Comparison of ENCODE assay signal across 10 cellular contexts in the genomic region with DNA sequence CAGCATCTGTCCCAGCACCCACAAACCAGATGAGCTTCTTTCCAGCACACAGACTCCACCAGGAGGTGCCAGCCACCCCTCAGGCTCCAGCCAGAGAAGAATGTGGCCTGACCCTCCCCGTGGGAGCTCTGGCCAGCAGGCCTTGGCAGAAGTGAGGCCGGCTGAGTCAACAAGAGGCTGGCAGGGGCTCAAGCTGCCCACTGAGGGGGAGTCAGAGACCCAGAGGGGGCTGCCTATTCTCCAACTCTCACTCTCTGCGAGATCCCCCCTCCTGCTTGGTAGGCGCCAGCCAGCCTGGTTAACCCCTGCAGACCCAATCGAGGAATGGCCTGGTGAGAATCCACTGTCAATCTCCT. TPM values are rescaled to one million over a fixed set of nuclear protein-coding genes. Genes with fewer than 3 reads are reported as not detected.
DNase-seq lines count a peak whose midpoint lies in the region; ATAC-seq and TF ChIP-seq lines count a peak whose summit lies in the region.
"Had no signal": no experiment of that assay in that cellular context is flagged by ENCODE, and none has a peak within 500 bp of the region (broad histone marks: within the 10 kb centered on the region; RNA-seq: fewer than 3 reads in every experiment).

No MANE protein-coding gene starts in this region.

- TF ChIP-seq POLR2A in upper lobe of left lung (IDR thresholded peaks at IDR 0.05): no peak

- no peaks in the 10 kb centered on the region for H3K27me3 ChIP-seq in lower lobe of right lung (ENCODE audit: low read depth)
- no peaks in the 10 kb centered on the region for H3K27me3 ChIP-seq in upper lobe of left lung

- TF ChIP-seq CTCF in choroid plexus epithelial cell (conservative IDR thresholded peaks at IDR 0.05; ENCODE audit: low read depth, low read length): peak; percentile 47
- TF ChIP-seq CTCF in lower lobe of right lung (IDR thresholded peaks at IDR 0.05): peak; percentile 23
- TF ChIP-seq CTCF in upper lobe of left lung (IDR thresholded peaks at IDR 0.05): peak in 1 of 6 experiments; percentile 39

- 25 to 33% methylated on average over 2 to 5 of the region's 5 CpGs for WGBS in upper lobe of left lung, 2 donors

- H3K36me3 ChIP-seq in lower lobe of right lung (no peaks in the 10 kb centered on the region), upper lobe of left lung (no peaks in the 10 kb centered on the region)

- DNase-seq in NCI-H2196 (lab: John Stamatoyannopoulos, UW; ENCODE audit: unreplicated experiment) (peak; percentile 10), NCI-H2196 treated with DMSO at 0.1 percent for 48 hours (lab: John Stamatoyannopoulos, UW; ENCODE audit: unreplicated experiment) (no peak), choroid plexus epithelial cell (ENCODE audit: low read depth) (peak; percentile 57), lower lobe of right lung (peak; percentile 73), upper lobe of left lung (peak in 1 of 2 donors; percentile 75), GM19240 (ENCODE audit: insufficient read length, low spot score) (no peak), DMS 273 treated with DMSO at 0.1 percent for 48 hours (lab: John Stamatoyannopoulos, UW) (no peak)

- H3K4me3 ChIP-seq in choroid plexus epithelial cell (ENCODE audit: low read depth, low read length): no peak overlapping the region
- H3K4me3 ChIP-seq in lower lobe of right lung: no peak overlapping the region
- H3K4me3 ChIP-seq in upper lobe of left lung: no peak overlapping the region

- H3K4me1 ChIP-seq in lower lobe of right lung: peaks cover 86% of the 10 kb centered on the region
- H3K4me1 ChIP-seq in upper lobe of left lung: peaks cover 67 to 84% (median 79%) of the 10 kb centered on the region in 4 donors

- ATAC-seq in lower lobe of right lung: peak in 1 of 2 donors; percentile 23
- ATAC-seq in upper lobe of left lung (ENCODE audit: low FRiP score in 2 of 2): no peak
- no peak for ATAC-seq in GM18858 (IDR thresholded peaks at IDR 0.05; ENCODE audit: unreplicated experiment)

- H3K27ac ChIP-seq in lower lobe of right lung: peak overlapping the region; percentile 93
- H3K27ac ChIP-seq in upper lobe of left lung: peak overlapping the region in 3 of 4 donors; percentile 42 to 86 (median 73)
- H3K27ac ChIP-seq: 22Rv1 had no signal

- intact Hi-C loops in lower lobe of right lung (cut with DNase I): loop anchor here (10.0 kb wide), 1 partner anchor 45 kb away; no protein-coding TSS in a partner anchor

- no peaks in the 10 kb centered on the region for H3K9me3 ChIP-seq in lower lobe of right lung
- H3K9me3 ChIP-seq in upper lobe of left lung: no peaks in the 10 kb centered on the region

- TF ChIP-seq EP300 in upper lobe of left lung (IDR thresholded peaks at IDR 0.05): no peak

RNA-seq across cellular contexts. Expression of gene CDC42EP1, which starts 10.6 kb away (rescaled TPM):
- 46.0 TPM for total RNA-seq in lower lobe of right lung
- 10 to 100 TPM; 38.8 to 81.7 (median 67.5) TPM for total RNA-seq in upper lobe of left lung

RNA-seq across cellular contexts. Expression of gene LGALS2, which starts 30.2 kb away (rescaled TPM):
- total RNA-seq in lower lobe of right lung (1.9 TPM), upper lobe of left lung (1 to 10 TPM in 3 of 6 donors, not detected in 3; 1.4 to 4.2 (median 2.0) TPM)
- total RNA-seq: cerebellum had no signal

RNA-seq across cellular contexts. Expression of gene CARD10, which starts 30.5 kb away (rescaled TPM):
- total RNA-seq in lower lobe of right lung (14.9 TPM), upper lobe of left lung (10 to 100 TPM in 4 of 6 donors, 1 to 10 TPM in 2; 6.2 to 19.8 (median 13.6) TPM)

RNA-seq across cellular contexts. Expression of gene GGA1, which starts 59.0 kb away (rescaled TPM):
- total RNA-seq in lower lobe of right lung: 64.8 TPM
- 100 to 1,000 TPM in 2 of 6 donors, 10 to 100 TPM in 4; 52.4 to 226 (median 68.3) TPM for total RNA-seq in upper lobe of left lung

Comparison
In these comparisons a context has a peak if more than half of its experiments do, and no peak if none do; other contexts are left out.
1. DNase-seq: peak in NCI-H2196 (single experiment), choroid plexus epithelial cell (single experiment) and lower lobe of right lung (single experiment); none in NCI-H2196 treated with DMSO at 0.1 percent for 48 hours (single experiment), GM19240 (single experiment) and DMS 273 treated with DMSO at 0.1 percent for 48 hours (single experiment).